15 cellular contexts compared by ENCODE assay signal in the genomic region with DNA sequence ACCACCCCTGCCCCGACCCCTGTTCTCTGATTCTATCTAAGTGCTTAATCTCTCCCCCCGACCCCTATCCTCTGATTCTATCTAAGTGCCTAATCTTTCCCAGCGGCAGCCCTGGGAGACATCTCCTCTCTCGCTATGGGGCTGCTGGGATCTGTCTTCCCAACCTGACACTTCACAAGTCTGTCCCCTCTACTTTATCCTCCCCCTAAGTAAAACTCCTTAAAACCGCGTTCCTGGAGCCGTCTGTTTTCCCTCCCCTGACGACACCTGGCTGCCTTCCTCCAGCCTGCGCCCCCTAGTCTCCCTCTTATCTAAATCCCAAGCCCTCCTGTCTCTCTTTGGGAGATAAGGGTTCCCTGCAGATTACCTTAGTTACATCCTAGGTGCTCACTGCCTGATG. TPM values are rescaled to one million over a fixed set of nuclear protein-coding genes. Genes with fewer than 3 reads are reported as not detected.
"Had no signal": no experiment of that assay in that cellular context is flagged by ENCODE, and none has a peak within 500 bp of the region (broad histone marks: within the 10 kb centered on the region; RNA-seq: fewer than 3 reads in every experiment).

No MANE protein-coding gene starts in this region.

- H3K9me3 ChIP-seq: heart left ventricle, lower lobe of right lung, thyroid gland had no signal

- H3K4me1 Mint-ChIP-seq: activated naive CD8-positive, alpha-beta T cell treated with anti-CD3 and anti-CD28 coated beads for 36 hours had no signal

- H3K4me3 ChIP-seq: heart left ventricle, lower lobe of right lung, thyroid gland had no signal

- H2AFZ ChIP-seq: parathyroid adenoma had no signal

- H3K4me1 ChIP-seq: parathyroid adenoma had no signal

- H3K79me2 ChIP-seq: parathyroid adenoma had no signal

- H3K9ac ChIP-seq: parathyroid adenoma had no signal

- DNase-seq: activated naive CD8-positive, alpha-beta T cell treated with anti-CD3 and anti-CD28 coated beads for 36 hours; anterior cingulate cortex; cerebellar nuclear complex; dermis blood vessel endothelial cell; effector memory CD8-positive, alpha-beta T cell; heart left ventricle; immature natural killer cell; lower lobe of right lung; stimulated activated naive B cell treated with anti-CD40 and anti-IgM and Interleukin-4, amounts not matched to agents 10 μg/mL and 1 μg/mL and 100 μg/mL, for 72 hours; thyroid gland had no signal

- H3K36me3 ChIP-seq: heart left ventricle, lower lobe of right lung, thyroid gland had no signal

- H3K4me3 Mint-ChIP-seq: activated naive CD8-positive, alpha-beta T cell treated with anti-CD3 and anti-CD28 coated beads for 36 hours; activated T-helper 1 cell treated with anti-CD3 and anti-CD28 coated beads, Interleukin-12 subunit alpha, Interleukin-12 subunit beta, Interleukin-2, Interleukin-4 antibody, amounts not matched to agents 30 ng/mL and 10 ng/mL and 1 ng/mL, durations not matched to agents 14 hours and 24 hours and 36 hours; effector memory CD8-positive, alpha-beta T cell; immature natural killer cell; neural crest cell; stimulated activated naive B cell treated with anti-CD40 and anti-IgM and Interleukin-4, amounts not matched to agents 10 μg/mL and 1 μg/mL and 100 μg/mL, for 72 hours had no signal

- H3K9me3 Mint-ChIP-seq: activated naive CD8-positive, alpha-beta T cell treated with anti-CD3 and anti-CD28 coated beads for 36 hours; activated T-helper 1 cell treated with anti-CD3 and anti-CD28 coated beads, Interleukin-12 subunit alpha, Interleukin-12 subunit beta, Interleukin-2, Interleukin-4 antibody, amounts not matched to agents 30 ng/mL and 10 ng/mL and 1 ng/mL, durations not matched to agents 14 hours and 24 hours and 36 hours; effector memory CD8-positive, alpha-beta T cell; immature natural killer cell; neural crest cell had no signal

- H3K27ac Mint-ChIP-seq: activated naive CD8-positive, alpha-beta T cell treated with anti-CD3 and anti-CD28 coated beads for 36 hours; activated T-helper 1 cell treated with anti-CD3 and anti-CD28 coated beads, Interleukin-12 subunit alpha, Interleukin-12 subunit beta, Interleukin-2, Interleukin-4 antibody, amounts not matched to agents 30 ng/mL and 10 ng/mL and 1 ng/mL, durations not matched to agents 14 hours and 24 hours and 36 hours; effector memory CD8-positive, alpha-beta T cell; immature natural killer cell; stimulated activated naive B cell treated with anti-CD40 and anti-IgM and Interleukin-4, amounts not matched to agents 10 μg/mL and 1 μg/mL and 100 μg/mL, for 72 hours had no signal

- FAIRE-seq: frontal cortex had no signal

- H3K36me3 Mint-ChIP-seq: activated naive CD8-positive, alpha-beta T cell treated with anti-CD3 and anti-CD28 coated beads for 36 hours; immature natural killer cell; stimulated activated naive B cell treated with anti-CD40 and anti-IgM and Interleukin-4, amounts not matched to agents 10 μg/mL and 1 μg/mL and 100 μg/mL, for 72 hours had no signal

- H3K27ac ChIP-seq: epithelial cell of prostate, heart left ventricle, lower lobe of right lung, parathyroid adenoma, thyroid gland had no signal

- H3K27me3 ChIP-seq: thyroid gland had no signal

RNA-seq across cellular contexts. Expression of a gene that starts 30.5 kb away (rescaled TPM):
- total RNA-seq: activated T-helper 1 cell treated with anti-CD3 and anti-CD28 coated beads, Interleukin-12 subunit alpha, Interleukin-12 subunit beta, Interleukin-2, Interleukin-4 antibody, amounts not matched to agents 30 ng/mL and 10 ng/mL and 1 ng/mL, durations not matched to agents 14 hours and 24 hours and 36 hours had no signal
